ENCODE assay signal across 25 cellular contexts in the genomic region with DNA sequence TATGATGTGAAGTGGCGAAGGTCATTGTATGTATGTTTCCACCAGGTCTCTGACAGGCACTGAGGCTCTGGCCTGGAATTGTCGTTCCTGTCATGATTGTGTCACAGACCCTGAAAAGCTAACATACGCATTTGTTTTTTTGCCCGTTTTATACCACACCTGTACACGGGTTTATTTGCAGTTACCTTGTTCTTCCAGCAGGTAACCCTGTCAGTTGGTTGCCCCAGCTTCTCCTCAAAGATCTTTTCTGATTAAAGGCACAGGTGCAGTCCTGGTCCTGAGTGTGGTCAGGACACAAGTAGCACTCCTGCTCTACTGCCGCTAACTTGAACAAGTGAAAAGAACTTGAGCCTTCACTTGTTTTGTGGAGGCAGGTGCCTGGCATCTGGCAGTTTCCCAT. TPM values are rescaled to one million over a fixed set of nuclear protein-coding genes. Genes with fewer than 3 reads are reported as not detected.
"Had no signal": no experiment of that assay in that cellular context is flagged by ENCODE, and none has a peak within 500 bp of the region (broad histone marks: within the 10 kb centered on the region; RNA-seq: fewer than 3 reads in every experiment).

No MANE protein-coding gene starts in this region.

- H3K27me3 ChIP-seq: heart left ventricle, neutrophil, spleen had no signal

- H3K9me3 Mint-ChIP-seq: naive thymus-derived CD4-positive, alpha-beta T cell; stimulated activated memory B cell treated with anti-CD40 and anti-IgM and Interleukin-4, amounts not matched to agents 10 μg/mL and 1 μg/mL and 100 μg/mL, for 72 hours; stimulated activated naive CD8-positive, alpha-beta T cell treated with anti-CD3 and anti-CD28 coated beads, Interleukin-15, amount 100 ng/mL, for 72 hours had no signal

- DNase-seq: effector CD4-positive, alpha-beta T cell; heart left ventricle; hippocampal formation; mesendoderm; naive thymus-derived CD4-positive, alpha-beta T cell; posterior cingulate gyrus; spleen; stimulated activated CD4-positive, alpha-beta T cell treated with anti-CD3 and anti-CD28 coated beads, Interleukin-15, amount 100 ng/mL, for 24 hours; stimulated activated CD4-positive, alpha-beta T cell treated with anti-CD3 and anti-CD28 coated beads, Interleukin-1b, Interleukin-23, amount 100 ng/mL, for 48 hours; stimulated activated CD4-positive, alpha-beta T cell treated with anti-CD3 and anti-CD28 coated beads, Interleukin-4, amount 100 ng/mL, for 24 hours; stimulated activated naive CD8-positive, alpha-beta T cell treated with anti-CD3 and anti-CD28 coated beads, Interleukin-15, amount 100 ng/mL, for 72 hours; trophoblast cell had no signal

- H3K4me3 Mint-ChIP-seq: naive thymus-derived CD4-positive, alpha-beta T cell; stimulated activated memory B cell treated with anti-CD40 and anti-IgM and Interleukin-4, amounts not matched to agents 10 μg/mL and 1 μg/mL and 100 μg/mL, for 72 hours; stimulated activated naive CD8-positive, alpha-beta T cell treated with anti-CD3 and anti-CD28 coated beads, Interleukin-15, amount 100 ng/mL, for 72 hours had no signal

- H3K9me3 ChIP-seq: heart left ventricle, neutrophil, spleen, thoracic aorta had no signal

- H3K4me1 Mint-ChIP-seq: stimulated activated memory B cell treated with anti-CD40 and anti-IgM and Interleukin-4, amounts not matched to agents 10 μg/mL and 1 μg/mL and 100 μg/mL, for 72 hours had no signal

- ATAC-seq: esophagus mucosa; heart left ventricle; naive thymus-derived CD4-positive, alpha-beta T cell; sciatic nerve; stimulated activated memory B cell treated with anti-CD40 and anti-IgM and Interleukin-4, amounts not matched to agents 10 μg/mL and 1 μg/mL and 100 μg/mL, for 72 hours; stimulated activated naive CD8-positive, alpha-beta T cell treated with anti-CD3 and anti-CD28 coated beads, Interleukin-15, amount 100 ng/mL, for 72 hours had no signal

- H3K27me3 Mint-ChIP-seq: naive thymus-derived CD4-positive, alpha-beta T cell; stimulated activated memory B cell treated with anti-CD40 and anti-IgM and Interleukin-4, amounts not matched to agents 10 μg/mL and 1 μg/mL and 100 μg/mL, for 72 hours; stimulated activated naive CD8-positive, alpha-beta T cell treated with anti-CD3 and anti-CD28 coated beads, Interleukin-15, amount 100 ng/mL, for 72 hours had no signal

- H3K27ac Mint-ChIP-seq: stimulated activated memory B cell treated with anti-CD40 and anti-IgM and Interleukin-4, amounts not matched to agents 10 μg/mL and 1 μg/mL and 100 μg/mL, for 72 hours had no signal

- H3K27ac ChIP-seq: coronary artery, heart left ventricle, neutrophil, spleen, thoracic aorta had no signal

RNA-seq across cellular contexts. Expression of gene CD8A, which starts 19.9 kb away (rescaled TPM):
- total RNA-seq: fibroblast of lung, glomerular endothelial cell, lung microvascular endothelial cell, osteocyte, pulmonary artery endothelial cell, skeletal muscle tissue, urinary bladder had no signal
